Comparison of ENCODE assay signal across 8 cellular contexts in the genomic region with DNA sequence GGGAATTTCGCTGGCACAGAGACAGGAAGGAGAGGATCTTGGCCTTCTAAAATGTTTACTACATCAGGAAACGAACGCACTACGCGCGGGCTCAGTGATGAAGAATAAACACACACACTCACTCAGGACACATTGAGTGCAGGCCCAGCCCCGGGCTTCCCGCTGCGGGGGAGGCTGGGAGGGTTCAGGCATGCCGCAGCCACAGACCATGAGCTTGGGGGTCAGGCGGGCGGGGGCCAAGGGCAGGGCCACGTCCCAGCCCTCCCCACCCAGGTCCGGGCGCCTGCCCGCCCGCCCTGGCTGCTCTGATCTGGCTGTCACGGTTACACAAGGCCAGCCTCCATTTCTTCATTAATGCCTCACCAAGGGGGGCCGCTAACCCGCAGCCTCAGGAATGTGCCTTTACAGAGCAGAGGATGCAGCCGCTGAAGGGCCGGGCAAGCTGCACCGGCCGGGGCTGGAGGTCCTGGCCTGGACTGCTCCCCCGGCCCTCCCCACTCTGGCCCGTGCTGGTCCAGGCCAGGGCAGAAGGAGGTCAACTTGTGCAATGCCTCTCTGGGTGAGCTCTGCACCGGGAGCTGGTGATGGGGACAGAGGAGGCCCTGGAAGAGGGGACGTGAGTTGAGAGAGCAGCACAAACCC. TPM values are rescaled to one million over a fixed set of nuclear protein-coding genes. Genes with fewer than 3 reads are reported as not detected.
DNase-seq lines count a peak whose midpoint lies in the region; ATAC-seq and TF ChIP-seq lines count a peak whose summit lies in the region.
"Had no signal": no experiment of that assay in that cellular context is flagged by ENCODE, and none has a peak within 500 bp of the region (broad histone marks: within the 10 kb centered on the region; RNA-seq: fewer than 3 reads in every experiment).

No MANE protein-coding gene starts in this region.

- H3K4me3 ChIP-seq in liver (ENCODE audit: low read depth in 1 of 3, low read length in 3 of 3) (no peak overlapping the region), tibial nerve (peak overlapping the region in 1 of 4 donors; percentile 14)

- TF ChIP-seq CTCF in liver (IDR thresholded peaks at IDR 0.05; ENCODE audit: low read depth, low read length, missing input control) = no peak
- no peak for TF ChIP-seq CTCF in tibial nerve (IDR thresholded peaks at IDR 0.05)

- WGBS in liver = 44% methylated on average over 28 of the region's 28 CpGs
- WGBS in tibial nerve, 2 donors = 3 to 17% methylated on average over 8 to 19 of the region's 28 CpGs

- H3K9me3 ChIP-seq in liver (ENCODE audit: control insufficient read depth in 4 of 4, low read length in 3 of 4) (no peaks in the 10 kb centered on the region), tibial nerve (no peaks in the 10 kb centered on the region)

- H3K9ac ChIP-seq in liver (ENCODE audit: low read depth in 1 of 2, low read length in 2 of 2) = no peak overlapping the region

- TF ChIP-seq EP300 in tibial nerve (IDR thresholded peaks at IDR 0.05) = peak in 1 of 2 donors; percentile 68

- peak; percentile 80 for DNase-seq in HuH-7.5 (ENCODE audit: low spot score)
- DNase-seq in dedifferentiated amniotic fluid mesenchymal stem cell (ENCODE audit: extremely low spot score) = peak; percentile 63
- DNase-seq in tibial nerve (ENCODE audit: low spot score in 2 of 2) = peak; percentile 60 to 67
- no peak for DNase-seq in NOMO-1 (lab: John Stamatoyannopoulos, UW; ENCODE audit: unreplicated experiment in 2 of 2)
- DNase-seq: NCI-H1048 had no signal

- no peak for ATAC-seq in GM21619 (IDR thresholded peaks at IDR 0.05; ENCODE audit: unreplicated experiment)
- no peak for ATAC-seq in HG02623 (IDR thresholded peaks at IDR 0.05; ENCODE audit: unreplicated experiment)

- peak overlapping the region in 1 of 2 donors; percentile 6 for H3K27ac ChIP-seq in liver (ENCODE audit: low read depth in 1 of 2, low read length in 2 of 2)
- H3K27ac ChIP-seq in tibial nerve = peak overlapping the region; percentile 58 to 95 (median 84)

- H3K4me1 ChIP-seq in liver (ENCODE audit: control insufficient read depth in 4 of 4, insufficient read depth in 4 of 4, low read length in 3 of 4) (peaks cover 11 to 31% (median 23%) of the 10 kb centered on the region in 4 donors), tibial nerve (peaks cover 0 to 67% (median 18%) of the 10 kb centered on the region in 4 donors)

- TF ChIP-seq RAD21 in liver (IDR thresholded peaks at IDR 0.05) = no peak

- no peaks in the 10 kb centered on the region for H3K27me3 ChIP-seq in liver (ENCODE audit: control insufficient read depth in 4 of 4, insufficient read depth in 4 of 4, low read length in 3 of 4)
- H3K27me3 ChIP-seq in tibial nerve = no peaks in the 10 kb centered on the region

- no peak for TF ChIP-seq POLR2A in tibial nerve (IDR thresholded peaks at IDR 0.05)

- H3K36me3 ChIP-seq in liver (ENCODE audit: control insufficient read depth in 4 of 4, insufficient read depth in 3 of 4, low read depth in 1 of 4, low read length in 3 of 4) (no peaks in the 10 kb centered on the region), tibial nerve (no peaks in the 10 kb centered on the region)

TF ChIP-seq in liver, 16 proteins besides CTCF, POLR2A, EP300 and RAD21:
- TF ChIP-seq, protein P1, sequence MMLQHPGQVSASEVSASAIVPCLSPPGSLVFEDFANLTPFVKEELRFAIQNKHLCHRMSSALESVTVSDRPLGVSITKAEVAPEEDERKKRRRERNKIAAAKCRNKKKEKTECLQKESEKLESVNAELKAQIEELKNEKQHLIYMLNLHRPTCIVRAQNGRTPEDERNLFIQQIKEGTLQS (IDR thresholded peaks at IDR 0.05) = no peak
- TF ChIP-seq EGR1 (IDR thresholded peaks at IDR 0.05; ENCODE audit: low read depth in 2 of 2) = no peak
- peak; percentile 66 to 71 for TF ChIP-seq RXRA (IDR thresholded peaks at IDR 0.05)
- TF ChIP-seq TAF1 (conservative IDR thresholded peaks at IDR 0.05) = no peak
- TF ChIP-seq HNF4G (IDR thresholded peaks at IDR 0.05) = no peak
- no peak for TF ChIP-seq FOXA1 (IDR thresholded peaks at IDR 0.05)
- TF ChIP-seq HNF4A (conservative IDR thresholded peaks at IDR 0.05) = peak; percentile 51 to 56
- TF ChIP-seq, protein P2, sequence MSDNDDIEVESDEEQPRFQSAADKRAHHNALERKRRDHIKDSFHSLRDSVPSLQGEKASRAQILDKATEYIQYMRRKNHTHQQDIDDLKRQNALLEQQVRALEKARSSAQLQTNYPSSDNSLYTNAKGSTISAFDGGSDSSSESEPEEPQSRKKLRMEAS (IDR thresholded peaks at IDR 0.05) = no peak
- no peak for TF ChIP-seq JUND (IDR thresholded peaks at IDR 0.05)
- TF ChIP-seq GABPA (IDR thresholded peaks at IDR 0.05 in 1 of 2, conservative IDR thresholded peaks at IDR 0.05 in 1 of 2) = no peak
- TF ChIP-seq NR2F2 (IDR thresholded peaks at IDR 0.05) = peak; percentile 84
- TF ChIP-seq SP1 (IDR thresholded peaks at IDR 0.05) = peak; percentile 38
- TF ChIP-seq, protein P3, sequence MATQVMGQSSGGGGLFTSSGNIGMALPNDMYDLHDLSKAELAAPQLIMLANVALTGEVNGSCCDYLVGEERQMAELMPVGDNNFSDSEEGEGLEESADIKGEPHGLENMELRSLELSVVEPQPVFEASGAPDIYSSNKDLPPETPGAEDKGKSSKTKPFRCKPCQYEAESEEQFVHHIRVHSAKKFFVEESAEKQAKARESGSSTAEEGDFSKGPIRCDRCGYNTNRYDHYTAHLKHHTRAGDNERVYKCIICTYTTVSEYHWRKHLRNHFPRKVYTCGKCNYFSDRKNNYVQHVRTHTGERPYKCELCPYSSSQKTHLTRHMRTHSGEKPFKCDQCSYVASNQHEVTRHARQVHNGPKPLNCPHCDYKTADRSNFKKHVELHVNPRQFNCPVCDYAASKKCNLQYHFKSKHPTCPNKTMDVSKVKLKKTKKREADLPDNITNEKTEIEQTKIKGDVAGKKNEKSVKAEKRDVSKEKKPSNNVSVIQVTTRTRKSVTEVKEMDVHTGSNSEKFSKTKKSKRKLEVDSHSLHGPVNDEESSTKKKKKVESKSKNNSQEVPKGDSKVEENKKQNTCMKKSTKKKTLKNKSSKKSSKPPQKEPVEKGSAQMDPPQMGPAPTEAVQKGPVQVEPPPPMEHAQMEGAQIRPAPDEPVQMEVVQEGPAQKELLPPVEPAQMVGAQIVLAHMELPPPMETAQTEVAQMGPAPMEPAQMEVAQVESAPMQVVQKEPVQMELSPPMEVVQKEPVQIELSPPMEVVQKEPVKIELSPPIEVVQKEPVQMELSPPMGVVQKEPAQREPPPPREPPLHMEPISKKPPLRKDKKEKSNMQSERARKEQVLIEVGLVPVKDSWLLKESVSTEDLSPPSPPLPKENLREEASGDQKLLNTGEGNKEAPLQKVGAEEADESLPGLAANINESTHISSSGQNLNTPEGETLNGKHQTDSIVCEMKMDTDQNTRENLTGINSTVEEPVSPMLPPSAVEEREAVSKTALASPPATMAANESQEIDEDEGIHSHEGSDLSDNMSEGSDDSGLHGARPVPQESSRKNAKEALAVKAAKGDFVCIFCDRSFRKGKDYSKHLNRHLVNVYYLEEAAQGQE (IDR thresholded peaks at IDR 0.05) = peak; percentile 50
- TF ChIP-seq, protein P4, sequence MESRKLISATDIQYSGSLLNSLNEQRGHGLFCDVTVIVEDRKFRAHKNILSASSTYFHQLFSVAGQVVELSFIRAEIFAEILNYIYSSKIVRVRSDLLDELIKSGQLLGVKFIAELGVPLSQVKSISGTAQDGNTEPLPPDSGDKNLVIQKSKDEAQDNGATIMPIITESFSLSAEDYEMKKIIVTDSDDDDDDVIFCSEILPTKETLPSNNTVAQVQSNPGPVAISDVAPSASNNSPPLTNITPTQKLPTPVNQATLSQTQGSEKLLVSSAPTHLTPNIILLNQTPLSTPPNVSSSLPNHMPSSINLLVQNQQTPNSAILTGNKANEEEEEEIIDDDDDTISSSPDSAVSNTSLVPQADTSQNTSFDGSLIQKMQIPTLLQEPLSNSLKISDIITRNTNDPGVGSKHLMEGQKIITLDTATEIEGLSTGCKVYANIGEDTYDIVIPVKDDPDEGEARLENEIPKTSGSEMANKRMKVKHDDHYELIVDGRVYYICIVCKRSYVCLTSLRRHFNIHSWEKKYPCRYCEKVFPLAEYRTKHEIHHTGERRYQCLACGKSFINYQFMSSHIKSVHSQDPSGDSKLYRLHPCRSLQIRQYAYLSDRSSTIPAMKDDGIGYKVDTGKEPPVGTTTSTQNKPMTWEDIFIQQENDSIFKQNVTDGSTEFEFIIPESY (IDR thresholded peaks at IDR 0.05) = no peak
- TF ChIP-seq YY1 (IDR thresholded peaks at IDR 0.05) = no peak
- no peak for TF ChIP-seq FOXA2 (IDR thresholded peaks at IDR 0.05)

RNA-seq across cellular contexts. Expression of a gene that starts 41.7 kb away (rescaled TPM):
- total RNA-seq in liver (1,000 to 10,000 TPM in 1 of 2 donors, 10 to 100 TPM in 1; 70.5 to 1,440 TPM), tibial nerve (100 to 1,000 TPM; 131 to 246 (median 173) TPM)
- polyA plus RNA-seq in liver = 100 to 1,000 TPM; 125 to 259 TPM

Comparison
In these comparisons a context has a peak if more than half of its experiments do, and no peak if none do; other contexts are left out.
1. DNase-seq: peak in HuH-7.5 (single experiment), dedifferentiated amniotic fluid mesenchymal stem cell (single experiment) and tibial nerve (2 of 2); none in NOMO-1 (0 of 2).